ENCODE assay signal across 1 cellular context in the genomic region with DNA sequence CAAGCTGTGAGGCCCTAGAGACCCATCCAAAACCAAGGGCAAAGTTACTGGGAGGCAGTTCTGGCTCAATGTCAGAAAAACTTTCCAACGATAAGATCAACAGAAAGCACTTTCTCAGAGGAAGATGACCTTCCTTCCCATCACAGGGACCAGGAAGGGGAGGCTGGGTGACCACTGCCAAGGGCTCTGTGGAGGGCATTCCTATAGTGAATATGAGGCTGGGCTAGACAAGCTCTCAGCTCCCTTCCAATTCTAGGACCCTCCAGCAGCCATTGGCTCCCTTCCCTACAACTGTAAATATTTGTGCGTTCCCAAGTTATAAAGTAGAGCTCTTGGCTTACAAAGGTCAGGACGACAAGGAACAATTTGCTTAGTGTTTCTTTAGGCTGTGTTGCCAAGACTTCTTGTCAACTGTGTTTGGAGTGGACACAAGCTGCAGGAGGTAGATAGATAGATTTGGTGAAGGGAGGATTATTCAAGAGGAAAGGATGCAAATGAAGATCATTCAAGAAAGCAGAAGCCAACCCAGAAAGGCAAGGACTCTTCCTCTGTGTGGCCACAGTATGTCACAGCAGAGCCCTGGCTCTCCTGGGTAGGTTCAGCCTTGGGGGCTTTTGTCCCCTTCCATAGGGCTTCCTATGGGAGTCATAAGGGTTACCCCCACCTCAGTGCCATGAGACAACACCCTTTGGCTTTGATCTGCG.
TF ChIP-seq lines count a peak whose summit lies in the region.

No MANE protein-coding gene starts in this region.

TF ChIP-seq in GM12878, 131 proteins besides CTCF, POLR2A, EP300 and RAD21 (continued from another document):
- TF ChIP-seq SKIL (IDR thresholded peaks at IDR 0.05; ENCODE audit: low read depth, poor library complexity, severe bottlenecking), result no peak
